Comparison of ENCODE assay signal across 10 cellular contexts in genomic region chr10:79116363-79116762, GRCh38. TPM values are rescaled to one million over a fixed set of nuclear protein-coding genes. Genes with fewer than 3 reads are reported as not detected.
DNase-seq lines count a peak whose midpoint lies in the region; ATAC-seq and TF ChIP-seq lines count a peak whose summit lies in the region.
"Had no signal": no experiment of that assay in that cellular context is flagged by ENCODE, and none has a peak within 500 bp of the region (broad histone marks: within the 10 kb centered on the region; RNA-seq: fewer than 3 reads in every experiment).

No MANE protein-coding gene starts in this region.

- ATAC-seq in GM19395 (IDR thresholded peaks at IDR 0.05; ENCODE audit: unreplicated experiment) = peak; percentile 30
- ATAC-seq in HG02870 (IDR thresholded peaks at IDR 0.05; ENCODE audit: unreplicated experiment) = peak; percentile 30
- no peak for ATAC-seq in body of pancreas
- ATAC-seq in stimulated activated memory B cell treated with anti-CD40 and anti-IgM and Interleukin-4, amounts not matched to agents 10 μg/mL and 1 μg/mL and 100 μg/mL, for 72 hours = peak; percentile 35
- no peak for ATAC-seq in activated T-cell treated with anti-CD3 and anti-CD28 coated beads, Interleukin-2, amount 50 U/mL, for 4 hours

- intact Hi-C loops in body of pancreas (cut with DNase I) (no loop called here), A673 (cut with micrococcal nuclease; ENCODE audit: unreplicated experiment) (no loop called here)

- DNase-seq in body of pancreas (no peak), A673 (ENCODE audit: low spot score) (no peak), GM13976 (ENCODE audit: low spot score) (no peak)
- DNase-seq in activated T-cell treated with anti-CD3 and anti-CD28 coated beads, Interleukin-2, amount 50 U/mL, for 4 hours = no peak
- DNase-seq in activated CD8-positive, alpha-beta memory T cell treated with anti-CD3 and anti-CD28 coated beads, Interleukin-2, amount 50 U/mL, for 48 hours = no peak

- in situ Hi-C loops in GM13976 (cut with MboI; ENCODE audit: low sequenced_read_pairs, unreplicated experiment) = no loop called here

- peaks cover 20% of the 10 kb centered on the region for H3K4me1 Mint-ChIP-seq in stimulated activated memory B cell treated with anti-CD40 and anti-IgM and Interleukin-4, amounts not matched to agents 10 μg/mL and 1 μg/mL and 100 μg/mL, for 72 hours
- peaks cover 44% of the 10 kb centered on the region for H3K4me1 Mint-ChIP-seq in activated T-cell treated with anti-CD3 and anti-CD28 coated beads, Interleukin-2, amount 50 U/mL, for 4 hours (ENCODE audit: low read depth)

- H3K9me3 Mint-ChIP-seq in stimulated activated memory B cell treated with anti-CD40 and anti-IgM and Interleukin-4, amounts not matched to agents 10 μg/mL and 1 μg/mL and 100 μg/mL, for 72 hours = no peaks in the 10 kb centered on the region
- H3K9me3 Mint-ChIP-seq in activated T-cell treated with anti-CD3 and anti-CD28 coated beads, Interleukin-2, amount 50 U/mL, for 4 hours = no peaks in the 10 kb centered on the region
- H3K9me3 Mint-ChIP-seq: activated T-helper 1 cell treated with anti-CD3 and anti-CD28 coated beads, Interleukin-12 subunit alpha, Interleukin-12 subunit beta, Interleukin-2, Interleukin-4 antibody, amounts not matched to agents 30 ng/mL and 10 ng/mL and 1 ng/mL, durations not matched to agents 14 hours and 24 hours and 36 hours; IgD-negative memory B cell had no signal

- TF ChIP-seq POLR2A in body of pancreas (IDR thresholded peaks at IDR 0.05) = no peak

- H3K4me3 ChIP-seq in body of pancreas (no peak overlapping the region), A673 (ENCODE audit: low read depth, low read length, poor library complexity, severe bottlenecking) (no peak overlapping the region)

- no peak overlapping the region for H3K27ac Mint-ChIP-seq in stimulated activated memory B cell treated with anti-CD40 and anti-IgM and Interleukin-4, amounts not matched to agents 10 μg/mL and 1 μg/mL and 100 μg/mL, for 72 hours
- H3K27ac Mint-ChIP-seq: activated T-helper 1 cell treated with anti-CD3 and anti-CD28 coated beads, Interleukin-12 subunit alpha, Interleukin-12 subunit beta, Interleukin-2, Interleukin-4 antibody, amounts not matched to agents 30 ng/mL and 10 ng/mL and 1 ng/mL, durations not matched to agents 14 hours and 24 hours and 36 hours; IgD-negative memory B cell had no signal

- CTCF ChIA-PET in A673 (lab: Charles Lee) = no interaction called here

- 51 to 77% methylated on average over 4 of the region's 4 CpGs for WGBS in body of pancreas, 2 donors

- H3K4me1 ChIP-seq in body of pancreas (peaks cover 65% of the 10 kb centered on the region), A673 (ENCODE audit: insufficient read depth, low read length, poor library complexity, severe bottlenecking) (peaks cover 35% of the 10 kb centered on the region)

- H3K4me3 Mint-ChIP-seq in stimulated activated memory B cell treated with anti-CD40 and anti-IgM and Interleukin-4, amounts not matched to agents 10 μg/mL and 1 μg/mL and 100 μg/mL, for 72 hours = no peak overlapping the region
- H3K4me3 Mint-ChIP-seq in activated T-cell treated with anti-CD3 and anti-CD28 coated beads, Interleukin-2, amount 50 U/mL, for 4 hours = no peak overlapping the region
- H3K4me3 Mint-ChIP-seq: activated T-helper 1 cell treated with anti-CD3 and anti-CD28 coated beads, Interleukin-12 subunit alpha, Interleukin-12 subunit beta, Interleukin-2, Interleukin-4 antibody, amounts not matched to agents 30 ng/mL and 10 ng/mL and 1 ng/mL, durations not matched to agents 14 hours and 24 hours and 36 hours had no signal

- H3K27ac ChIP-seq in body of pancreas = peak overlapping the region; percentile 61 to 79 (median 75)
- no peak overlapping the region for H3K27ac ChIP-seq in A673 (ENCODE audit: low read depth, low read length, poor library complexity, severe bottlenecking)

- H3K27me3 ChIP-seq in body of pancreas (no peaks in the 10 kb centered on the region), A673 (replicated peaks; ENCODE audit: insufficient read depth, low read depth, low read length, poor library complexity) (no peaks in the 10 kb centered on the region)

- H3K36me3 ChIP-seq in body of pancreas (replicated peaks in 1 of 2; ENCODE audit: insufficient read depth in 1 of 2, low read depth in 2 of 2) (no peaks in the 10 kb centered on the region), A673 (ENCODE audit: insufficient read depth, low read length, poor library complexity, severe bottlenecking) (no peaks in the 10 kb centered on the region)

- no TSS peak for BruUV-seq in A673 (replicated peaks; lab: Mats Ljungman, UMichigan)

- no peaks in the 10 kb centered on the region for H3K36me3 Mint-ChIP-seq in stimulated activated memory B cell treated with anti-CD40 and anti-IgM and Interleukin-4, amounts not matched to agents 10 μg/mL and 1 μg/mL and 100 μg/mL, for 72 hours
- peaks cover 13% of the 10 kb centered on the region for H3K36me3 Mint-ChIP-seq in activated T-cell treated with anti-CD3 and anti-CD28 coated beads, Interleukin-2, amount 50 U/mL, for 4 hours (ENCODE audit: insufficient read depth)

- H3K27me3 Mint-ChIP-seq in stimulated activated memory B cell treated with anti-CD40 and anti-IgM and Interleukin-4, amounts not matched to agents 10 μg/mL and 1 μg/mL and 100 μg/mL, for 72 hours = peaks cover 47% of the 10 kb centered on the region
- no peaks in the 10 kb centered on the region for H3K27me3 Mint-ChIP-seq in activated T-cell treated with anti-CD3 and anti-CD28 coated beads, Interleukin-2, amount 50 U/mL, for 4 hours (ENCODE audit: low read depth)

- POLR2A ChIA-PET in A673 (lab: Charles Lee; ENCODE audit: low non-redundant PET) = no interaction called here

- no peaks in the 10 kb centered on the region for H3K9me3 ChIP-seq in body of pancreas
- no peaks in the 10 kb centered on the region for H3K9me3 ChIP-seq in A673 (ENCODE audit: low read depth, low read length, poor library complexity, severe bottlenecking)

- TF ChIP-seq CTCF in body of pancreas (IDR thresholded peaks at IDR 0.05) (no peak), A673 (conservative IDR thresholded peaks at IDR 0.05; ENCODE audit: low read depth, low read length) (no peak), GM13976 (IDR thresholded peaks at IDR 0.05; ENCODE audit: borderline replicate concordance, control extremely low read depth, extremely low read depth, insufficient read depth, missing control alignments) (no peak)

RNA-seq across cellular contexts. Expression of gene ZMIZ1, which starts 47.6 kb away (rescaled TPM):
- total RNA-seq in body of pancreas = 10 to 100 TPM; 27.2 to 42.2 TPM
- 35.8 and 42.1 TPM in 2 replicates for total RNA-seq in A673 (2021)
- total RNA-seq in activated T-cell treated with anti-CD3 and anti-CD28 coated beads, Interleukin-2, amount 50 U/mL, for 4 hours = 10 to 100 TPM; 17.7 to 21.0 (median 18.0) TPM

Comparison
In these comparisons a context has a peak if more than half of its experiments do, and no peak if none do; other contexts are left out.
1. ATAC-seq: peak in GM19395 (single experiment), HG02870 (single experiment) and stimulated activated memory B cell treated with anti-CD40 and anti-IgM and Interleukin-4, amounts not matched to agents 10 μg/mL and 1 μg/mL and 100 μg/mL, for 72 hours (single experiment); none in body of pancreas (single experiment) and activated T-cell treated with anti-CD3 and anti-CD28 coated beads, Interleukin-2, amount 50 U/mL, for 4 hours (0 of 2).